Comparison of ENCODE assay signal across 8 cellular contexts in the genomic region with DNA sequence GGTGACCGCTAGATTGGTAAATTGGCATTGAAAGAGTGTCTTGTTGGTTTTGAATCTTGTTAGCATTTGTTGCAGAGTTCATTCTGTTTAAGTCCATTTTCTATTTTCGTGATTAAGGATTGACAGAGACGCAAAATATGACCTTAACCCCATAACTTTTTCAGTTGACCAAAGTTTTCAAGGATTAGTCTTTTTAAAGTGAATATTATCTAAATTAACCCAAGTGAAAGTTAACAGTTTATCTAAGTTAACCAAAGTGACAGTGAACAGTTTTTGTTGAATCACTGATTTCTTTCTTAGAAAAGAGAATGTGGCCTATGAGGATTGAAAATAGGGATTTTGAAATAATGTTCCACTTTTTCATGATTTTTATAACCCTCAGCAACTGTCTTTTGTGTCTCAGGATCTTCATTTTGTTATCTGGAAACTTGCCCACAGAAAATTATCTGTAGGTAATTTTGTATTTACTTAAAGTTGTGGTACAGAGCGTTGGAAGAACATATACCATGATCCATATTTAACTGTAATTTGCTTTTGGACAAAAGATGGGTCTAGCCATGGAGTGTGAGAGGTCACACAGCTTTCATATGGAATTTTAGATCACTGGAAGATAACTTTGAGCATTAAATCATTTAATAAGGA. TPM values are rescaled to one million over a fixed set of nuclear protein-coding genes. Genes with fewer than 3 reads are reported as not detected.
A peak's percentile ranks its signal among the peaks of the same experiment; 100 is the strongest.
DNase-seq lines count a peak whose midpoint lies in the region; ATAC-seq and TF ChIP-seq lines count a peak whose summit lies in the region.

No MANE protein-coding gene starts in this region.

- intact Hi-C loops in activated CD4-positive, alpha-beta T cell treated with anti-CD3 and anti-CD28 coated beads for 36 hours (cut with DNase I, micrococcal nuclease), result loop anchor here in 1 of 2 experiments (10.0 kb wide), 3 partner anchors 749 to 1351 kb away; a partner anchor contains a TSS

- no peak for TF ChIP-seq POLR2A in suprapubic skin (IDR thresholded peaks at IDR 0.05)

- TF ChIP-seq EP300 in suprapubic skin (IDR thresholded peaks at IDR 0.05), result no peak

- H3K27ac ChIP-seq in suprapubic skin, result peak overlapping the region; percentile 99

- POLR2A ChIA-PET in activated CD4-positive, alpha-beta T cell treated with anti-CD3 and anti-CD28 coated beads for 36 hours (lab: Charles Lee), result no interaction called here

- no peak for ATAC-seq in activated CD4-positive, alpha-beta T cell treated with anti-CD3 and anti-CD28 coated beads for 36 hours
- no peak for ATAC-seq in activated naive CD8-positive, alpha-beta T cell treated with anti-CD3 and anti-CD28 coated beads, Interleukin-2, amount 50 U/mL, for 24 hours
- ATAC-seq in GM18868 (IDR thresholded peaks at IDR 0.05; ENCODE audit: unreplicated experiment), result no peak

- TF ChIP-seq CTCF in kidney epithelial cell (IDR thresholded peaks at IDR 0.05; ENCODE audit: insufficient read depth, low read length, poor library complexity, severe bottlenecking), result no peak
- TF ChIP-seq CTCF in suprapubic skin (IDR thresholded peaks at IDR 0.05), result no peak

- peaks cover 9% of the 10 kb centered on the region for H3K36me3 Mint-ChIP-seq in activated CD4-positive, alpha-beta T cell treated with anti-CD3 and anti-CD28 coated beads for 36 hours (ENCODE audit: low read depth)
- H3K36me3 Mint-ChIP-seq in activated naive CD8-positive, alpha-beta T cell treated with anti-CD3 and anti-CD28 coated beads, Interleukin-2, amount 50 U/mL, for 24 hours (ENCODE audit: low read depth), result peaks cover 10% of the 10 kb centered on the region

- CTCF ChIA-PET in activated CD4-positive, alpha-beta T cell treated with anti-CD3 and anti-CD28 coated beads for 36 hours (lab: Charles Lee), result no interaction called here

- no peak for DNase-seq in activated CD4-positive, alpha-beta T cell treated with anti-CD3 and anti-CD28 coated beads for 36 hours
- DNase-seq in activated CD4-positive, alpha-beta T cell treated with anti-CD3 and anti-CD28 coated beads for 48 hours, result no peak
- no peak for DNase-seq in activated naive CD8-positive, alpha-beta T cell treated with anti-CD3 and anti-CD28 coated beads, Interleukin-2, amount 50 U/mL, for 24 hours
- DNase-seq in kidney epithelial cell (ENCODE audit: low read depth) (no peak), suprapubic skin (ENCODE audit: low spot score in 2 of 2) (no peak), GM19238 (ENCODE audit: insufficient read length, low spot score) (no peak), dermis blood vessel endothelial cell (no peak)

- H3K36me3 ChIP-seq in kidney epithelial cell (ENCODE audit: control insufficient read depth, insufficient read depth, low read length), result no peaks in the 10 kb centered on the region
- H3K36me3 ChIP-seq in suprapubic skin, result peaks cover 12% of the 10 kb centered on the region

- no peaks in the 10 kb centered on the region for H3K9me3 ChIP-seq in suprapubic skin

- H3K4me1 Mint-ChIP-seq in activated CD4-positive, alpha-beta T cell treated with anti-CD3 and anti-CD28 coated beads for 36 hours, result peaks cover 27% of the 10 kb centered on the region
- H3K4me1 Mint-ChIP-seq in activated naive CD8-positive, alpha-beta T cell treated with anti-CD3 and anti-CD28 coated beads, Interleukin-2, amount 50 U/mL, for 24 hours, result peaks cover 35% of the 10 kb centered on the region

- no peaks in the 10 kb centered on the region for H3K27me3 Mint-ChIP-seq in activated CD4-positive, alpha-beta T cell treated with anti-CD3 and anti-CD28 coated beads for 36 hours
- H3K27me3 Mint-ChIP-seq in activated naive CD8-positive, alpha-beta T cell treated with anti-CD3 and anti-CD28 coated beads, Interleukin-2, amount 50 U/mL, for 24 hours, result no peaks in the 10 kb centered on the region

- H3K4me1 ChIP-seq in suprapubic skin, result peaks cover 34% of the 10 kb centered on the region

- H3K9me3 Mint-ChIP-seq in activated CD4-positive, alpha-beta T cell treated with anti-CD3 and anti-CD28 coated beads for 36 hours (ENCODE audit: low read depth), result no peaks in the 10 kb centered on the region
- H3K9me3 Mint-ChIP-seq in activated naive CD8-positive, alpha-beta T cell treated with anti-CD3 and anti-CD28 coated beads, Interleukin-2, amount 50 U/mL, for 24 hours, result no peaks in the 10 kb centered on the region

- H3K4me3 Mint-ChIP-seq in activated CD4-positive, alpha-beta T cell treated with anti-CD3 and anti-CD28 coated beads for 36 hours, result peak overlapping the region; percentile 87
- H3K4me3 Mint-ChIP-seq in activated naive CD8-positive, alpha-beta T cell treated with anti-CD3 and anti-CD28 coated beads, Interleukin-2, amount 50 U/mL, for 24 hours, result peak overlapping the region; percentile 90

- peak overlapping the region; percentile 91 for H3K27ac Mint-ChIP-seq in activated CD4-positive, alpha-beta T cell treated with anti-CD3 and anti-CD28 coated beads for 36 hours
- H3K27ac Mint-ChIP-seq in activated naive CD8-positive, alpha-beta T cell treated with anti-CD3 and anti-CD28 coated beads, Interleukin-2, amount 50 U/mL, for 24 hours, result peak overlapping the region; percentile 79

- WGBS in suprapubic skin, result 23% methylated on average over 4 of the region's 4 CpGs

- no peaks in the 10 kb centered on the region for H3K27me3 ChIP-seq in kidney epithelial cell (ENCODE audit: control insufficient read depth, insufficient read depth, low read length)
- no peaks in the 10 kb centered on the region for H3K27me3 ChIP-seq in suprapubic skin

- H3K4me3 ChIP-seq in kidney epithelial cell (ENCODE audit: low read depth, low read length), result peak overlapping the region; percentile 95
- peak overlapping the region; percentile 100 for H3K4me3 ChIP-seq in suprapubic skin

RNA-seq across cellular contexts. Expression of a gene that starts 3.3 kb away (rescaled TPM):
- total RNA-seq in activated CD4-positive, alpha-beta T cell treated with anti-CD3 and anti-CD28 coated beads for 36 hours, result 1 to 10 TPM; 6.7 TPM
- total RNA-seq in kidney epithelial cell (13.0 and 13.4 TPM in 2 replicates), suprapubic skin (10 to 100 TPM; 43.6 to 70.1 (median 49.8) TPM), dermis blood vessel endothelial cell (12.4 and 14.9 TPM in 2 replicates)
